9 cellular contexts compared by ENCODE assay signal in the genomic region with DNA sequence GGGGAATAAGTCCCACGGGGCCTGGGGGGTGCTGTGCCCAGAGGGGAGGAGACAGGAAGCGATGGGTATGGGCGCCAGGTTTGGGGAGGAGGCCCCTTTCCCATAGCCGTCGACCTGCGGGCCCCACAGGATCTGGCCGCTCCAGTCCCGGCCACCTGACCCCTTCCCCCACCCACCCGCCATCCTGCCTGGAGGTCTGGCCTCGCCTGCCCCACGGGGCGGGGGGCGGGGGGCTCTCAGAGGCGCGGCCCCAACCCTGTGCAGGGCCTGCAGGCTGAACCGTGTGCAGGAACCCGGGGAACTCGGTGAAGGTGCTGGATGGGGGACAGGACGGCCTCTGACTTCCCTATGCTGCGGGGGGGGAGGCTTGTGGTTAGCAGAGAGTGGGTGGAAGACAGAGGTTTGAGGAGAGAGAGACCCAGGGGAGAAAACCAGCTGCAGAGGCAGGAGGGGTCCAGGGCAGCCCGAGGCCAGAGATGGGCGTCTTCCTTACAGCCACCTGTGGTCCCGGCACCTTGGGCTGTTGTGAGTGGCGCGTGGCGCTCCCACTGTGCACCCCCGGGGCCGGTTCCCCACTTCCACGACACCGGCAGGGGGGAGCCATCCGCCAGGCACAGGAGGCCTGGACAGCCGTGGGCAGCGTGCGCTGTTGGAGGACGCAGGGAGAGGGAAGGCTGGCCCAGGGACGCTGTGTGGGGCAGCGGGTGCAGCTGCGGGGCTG. TPM values are rescaled to one million over a fixed set of nuclear protein-coding genes. Genes with fewer than 3 reads are reported as not detected.
DNase-seq lines count a peak whose midpoint lies in the region; ATAC-seq and TF ChIP-seq lines count a peak whose summit lies in the region.
"Had no signal": no experiment of that assay in that cellular context is flagged by ENCODE, and none has a peak within 500 bp of the region (broad histone marks: within the 10 kb centered on the region; RNA-seq: fewer than 3 reads in every experiment).

No MANE protein-coding gene starts in this region.

- H4K20me1 ChIP-seq in HCT116 (ENCODE audit: insufficient read depth), result no peaks in the 10 kb centered on the region

- peak overlapping the region; percentile 94 to 95 for H3K27ac Mint-ChIP-seq in T-cell
- H3K27ac Mint-ChIP-seq in chondrocyte (ENCODE audit: unreplicated experiment), result peak overlapping the region; percentile 73

- H3K4me1 Mint-ChIP-seq in T-cell, result peaks cover 15 to 38% (median 18%) of the 10 kb centered on the region in 3 donors
- peaks cover 12% of the 10 kb centered on the region for H3K4me1 Mint-ChIP-seq in chondrocyte (ENCODE audit: low read depth)

- H2AFZ ChIP-seq in HCT116 (ENCODE audit: low read depth, low read length, poor library complexity, severe bottlenecking), result no peak overlapping the region

- TF ChIP-seq CTCF in HCT116 (IDR thresholded peaks at IDR 0.05 in 2 of 3, conservative IDR thresholded peaks at IDR 0.05 in 1 of 3; ENCODE audit: borderline replicate concordance in 1 of 3, insufficient read depth in 1 of 3, low read depth in 2 of 3, low read length in 2 of 3), result no peak
- no peak for TF ChIP-seq CTCF in chondrocyte (IDR thresholded peaks at IDR 0.05)

- peak overlapping the region; percentile 59 for H3K9ac ChIP-seq in HCT116 (ENCODE audit: low read length)

- peaks cover 30 to 38% of the 10 kb centered on the region in 2 experiments for H3K4me1 ChIP-seq in HCT116 (ENCODE audit: control insufficient read depth in 1 of 2, insufficient read depth in 2 of 2, low read length in 2 of 2)

- no peak for TF ChIP-seq RAD21 in HCT116 (IDR thresholded peaks at IDR 0.05; ENCODE audit: low read depth)

- BruUV-seq in HCT116 (replicated peaks; lab: Mats Ljungman, UMichigan), result no TSS peak

- H3K9me3 ChIP-seq in HCT116 (ENCODE audit: control insufficient read depth in 1 of 2, insufficient read depth in 1 of 2, low read depth in 1 of 2, low read length in 2 of 2), result no peaks in the 10 kb centered on the region

- TF ChIP-seq POLR2A in HCT116 (IDR thresholded peaks at IDR 0.05; ENCODE audit: borderline replicate concordance, extremely low read depth, insufficient read depth, insufficient read length), result no peak

- peaks cover 8% of the 10 kb centered on the region; the same call in 1 of the 2 replicates for H3K79me2 ChIP-seq in HCT116 (ENCODE audit: insufficient read depth, low read length)

- H3K4me3 ChIP-seq in HCT116 (replicated peaks in 1 of 2; ENCODE audit: low read depth in 1 of 2, low read length in 2 of 2), result peak overlapping the region; percentile 6 to 50; a peak in 1 of 4 replicates

- RAD21 ChIA-PET in HCT116 (lab: Charles Lee; ENCODE audit: low non-redundant PET in 1 of 2, low total read pairs in 2 of 2, uncharacterized antibody in 2 of 2, unreplicated experiment in 2 of 2), result interaction anchor here in 1 of 2 experiments (0.7 kb wide), 1 partner anchor 19 kb away, joined by 4 read pairs; no protein-coding TSS in a partner anchor

- H3K4me3 Mint-ChIP-seq in T-cell, result peak overlapping the region; percentile 74 to 85 (median 83)
- no peak overlapping the region for H3K4me3 Mint-ChIP-seq in chondrocyte (ENCODE audit: unreplicated experiment)
- H3K4me3 Mint-ChIP-seq: neural crest cell had no signal

- H3K27ac ChIP-seq in HCT116 (ENCODE audit: low read depth, low read length), result peak overlapping the region; percentile 64

- no peaks in the 10 kb centered on the region for H3K36me3 Mint-ChIP-seq in T-cell
- H3K36me3 Mint-ChIP-seq in chondrocyte (ENCODE audit: low read depth), result no peaks in the 10 kb centered on the region

- H3K27me3 ChIP-seq in HCT116 (ENCODE audit: insufficient read depth, low read length), result no peaks in the 10 kb centered on the region

- H3K9me3 Mint-ChIP-seq in T-cell, result no peaks in the 10 kb centered on the region
- H3K9me3 Mint-ChIP-seq in chondrocyte (ENCODE audit: low read depth), result no peaks in the 10 kb centered on the region
- H3K9me3 Mint-ChIP-seq: neural crest cell had no signal

- no peak for DNase-seq in HCT116 (ENCODE audit: low read depth, low spot score)
- peak in 17 of 34 experiments; percentile 32 to 61 (median 40) for DNase-seq in T-cell
- peak; percentile 88 for DNase-seq in chondrocyte (ENCODE audit: low spot score)
- peak; percentile 43 for DNase-seq in stimulated activated CD8-positive, alpha-beta memory T cell treated with anti-CD3 and anti-CD28 coated beads, Interleukin-12 subunit alpha, Interleukin-12 subunit beta, amount 100 ng/mL, for 4 hours (ENCODE audit: low read depth)
- no peak for DNase-seq in NCI-H1105 (lab: John Stamatoyannopoulos, UW)
- no peak for DNase-seq in NCI-H2029 (lab: John Stamatoyannopoulos, UW)
- DNase-seq in iPS-NIHi7 (ENCODE audit: extremely low spot score), result no peak

- peak overlapping the region; percentile 97 for H3K4me2 ChIP-seq in HCT116 (ENCODE audit: low read length)

- intact Hi-C loops in HCT116 (cut with micrococcal nuclease), result loop anchor here (5.0 kb wide), 1 partner anchor 47 kb away; no protein-coding TSS in a partner anchor

- H3K27me3 Mint-ChIP-seq in T-cell (no peaks in the 10 kb centered on the region), chondrocyte (ENCODE audit: low read depth) (no peaks in the 10 kb centered on the region)

- no peak for ATAC-seq in HCT116
- peak in 2 of 4 experiments; percentile 16 to 45 for ATAC-seq in T-cell (replicated peaks in 1 of 4)
- ATAC-seq in GM21381 (IDR thresholded peaks at IDR 0.05; ENCODE audit: unreplicated experiment), result no peak

- CTCF ChIA-PET in HCT116 (lab: Charles Lee) (no interaction called here), T-cell (lab: Charles Lee) (no interaction called here)

- POLR2A ChIA-PET in HCT116 (lab: Charles Lee) (no interaction called here), T-cell (lab: Charles Lee) (no interaction called here)

- H3K36me3 ChIP-seq in HCT116 (ENCODE audit: control insufficient read depth in 1 of 2, insufficient read depth in 2 of 2, low read length in 2 of 2), result no peaks in the 10 kb centered on the region

- H3K9me2 ChIP-seq in HCT116 (ENCODE audit: insufficient read depth), result no peaks in the 10 kb centered on the region

TF ChIP-seq in HCT116, 20 proteins besides CTCF, POLR2A, EP300 and RAD21:
- no peak for TF ChIP-seq POLR2AphosphoS5 (IDR thresholded peaks at IDR 0.05; ENCODE audit: low read depth, low read length)
- TF ChIP-seq, protein P1, sequence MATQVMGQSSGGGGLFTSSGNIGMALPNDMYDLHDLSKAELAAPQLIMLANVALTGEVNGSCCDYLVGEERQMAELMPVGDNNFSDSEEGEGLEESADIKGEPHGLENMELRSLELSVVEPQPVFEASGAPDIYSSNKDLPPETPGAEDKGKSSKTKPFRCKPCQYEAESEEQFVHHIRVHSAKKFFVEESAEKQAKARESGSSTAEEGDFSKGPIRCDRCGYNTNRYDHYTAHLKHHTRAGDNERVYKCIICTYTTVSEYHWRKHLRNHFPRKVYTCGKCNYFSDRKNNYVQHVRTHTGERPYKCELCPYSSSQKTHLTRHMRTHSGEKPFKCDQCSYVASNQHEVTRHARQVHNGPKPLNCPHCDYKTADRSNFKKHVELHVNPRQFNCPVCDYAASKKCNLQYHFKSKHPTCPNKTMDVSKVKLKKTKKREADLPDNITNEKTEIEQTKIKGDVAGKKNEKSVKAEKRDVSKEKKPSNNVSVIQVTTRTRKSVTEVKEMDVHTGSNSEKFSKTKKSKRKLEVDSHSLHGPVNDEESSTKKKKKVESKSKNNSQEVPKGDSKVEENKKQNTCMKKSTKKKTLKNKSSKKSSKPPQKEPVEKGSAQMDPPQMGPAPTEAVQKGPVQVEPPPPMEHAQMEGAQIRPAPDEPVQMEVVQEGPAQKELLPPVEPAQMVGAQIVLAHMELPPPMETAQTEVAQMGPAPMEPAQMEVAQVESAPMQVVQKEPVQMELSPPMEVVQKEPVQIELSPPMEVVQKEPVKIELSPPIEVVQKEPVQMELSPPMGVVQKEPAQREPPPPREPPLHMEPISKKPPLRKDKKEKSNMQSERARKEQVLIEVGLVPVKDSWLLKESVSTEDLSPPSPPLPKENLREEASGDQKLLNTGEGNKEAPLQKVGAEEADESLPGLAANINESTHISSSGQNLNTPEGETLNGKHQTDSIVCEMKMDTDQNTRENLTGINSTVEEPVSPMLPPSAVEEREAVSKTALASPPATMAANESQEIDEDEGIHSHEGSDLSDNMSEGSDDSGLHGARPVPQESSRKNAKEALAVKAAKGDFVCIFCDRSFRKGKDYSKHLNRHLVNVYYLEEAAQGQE (IDR thresholded peaks at IDR 0.05; ENCODE audit: low read depth), result no peak
- no peak for TF ChIP-seq FOSL1 (IDR thresholded peaks at IDR 0.05; ENCODE audit: low read depth)
- TF ChIP-seq ZFX (IDR thresholded peaks at IDR 0.05), result no peak
TF ChIP-seq in HCT116: peak in this region for 0.

RNA-seq across cellular contexts. Expression of a gene that starts 2.5 kb away (rescaled TPM):
- total RNA-seq in HCT116 (2021; ENCODE audit: unreplicated experiment) (56.2 TPM), T-cell (10 to 100 TPM in 4 of 5 donors, 1 to 10 TPM in 1; 6.4 to 20.5 (median 13.3) TPM), chondrocyte (not detected in 3 replicates)
- 52.4 and 63.6 TPM in 2 replicates for polyA plus RNA-seq in HCT116 (2012)
- total RNA-seq: neural crest cell had no signal

RNA-seq across cellular contexts. Expression of a gene that starts 5.1 kb away (rescaled TPM):
- total RNA-seq in HCT116 (2021; ENCODE audit: unreplicated experiment) (0.37 TPM), T-cell (10 to 100 TPM; 15.1 to 35.4 (median 17.8) TPM), chondrocyte (0.24 to 0.59 TPM in 2 of 3 replicates, not detected in the other)
- polyA plus RNA-seq in HCT116 (2012), result 0.09 TPM in 1 of 2 replicates, not detected in the other

RNA-seq across cellular contexts. Expression of a gene that starts 22.9 kb away (rescaled TPM):
- total RNA-seq in HCT116 (2021; ENCODE audit: unreplicated experiment) (133 TPM), T-cell (100 to 1,000 TPM in 4 of 5 donors, 10 to 100 TPM in 1; 98.6 to 151 (median 141) TPM), chondrocyte (164 to 191 TPM (median 165 TPM) in 3 replicates)
- 118 and 119 TPM in 2 replicates for polyA plus RNA-seq in HCT116 (2012)

RNA-seq across cellular contexts. Expression of a gene that starts 23.2 kb away (rescaled TPM):
- total RNA-seq in HCT116 (2021; ENCODE audit: unreplicated experiment) (16.3 TPM), T-cell (10 to 100 TPM in 4 of 5 donors, 1 to 10 TPM in 1; 10.0 to 30.4 (median 25.1) TPM), chondrocyte (37.4 to 39.6 TPM (median 39.6 TPM) in 3 replicates)
- 7.1 and 7.8 TPM in 2 replicates for polyA plus RNA-seq in HCT116 (2012)

RNA-seq across cellular contexts. Expression of a gene that starts 35.2 kb away (rescaled TPM):
- total RNA-seq in HCT116 (2021; ENCODE audit: unreplicated experiment) (0.10 TPM), T-cell (1 to 10 TPM in 1 of 5 donors, under 1 TPM in 3, not detected in 1; 0.26 to 1.0 (median 0.47) TPM), chondrocyte (not detected in 3 replicates)
- 0.03 TPM in 1 of 2 replicates, not detected in the other for polyA plus RNA-seq in HCT116 (2012)
- total RNA-seq: neural crest cell had no signal

Comparison
In these comparisons a context has a peak if more than half of its experiments do, and no peak if none do; other contexts are left out.
1. DNase-seq: peak in chondrocyte (single experiment) and stimulated activated CD8-positive, alpha-beta memory T cell treated with anti-CD3 and anti-CD28 coated beads, Interleukin-12 subunit alpha, Interleukin-12 subunit beta, amount 100 ng/mL, for 4 hours (single experiment); none in HCT116 (single experiment), NCI-H1105 (single experiment), NCI-H2029 (single experiment) and iPS-NIHi7 (single experiment).
2. RNA of a gene that starts 5.1 kb away (total RNA-seq): 15.1 to 35.4 TPM in T-cell; 0.37 TPM in HCT116 (single experiment) and 0.24 to 0.59 TPM in chondrocyte; every median in the first group is over 10 times any median in the second.